Comparison of ENCODE assay signal across 7 cellular contexts in the genomic region with DNA sequence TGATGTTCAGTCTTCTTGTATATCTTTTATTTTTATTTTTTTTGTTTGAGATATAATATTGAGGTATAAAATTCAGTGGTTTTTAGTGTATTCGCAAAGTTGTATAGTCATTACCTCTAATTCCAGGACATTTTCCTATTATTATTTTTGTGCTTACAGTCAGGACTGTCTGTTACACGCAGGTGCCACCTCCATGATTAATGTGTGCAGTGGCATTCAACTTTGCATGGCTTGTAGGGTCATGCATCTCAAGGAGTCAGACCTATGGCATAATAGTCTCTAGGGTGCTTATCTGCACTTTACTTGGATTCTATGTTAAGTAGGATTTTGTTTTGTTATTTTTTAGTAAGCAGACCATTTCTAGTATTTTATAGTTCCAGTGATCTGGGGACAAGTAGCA. TPM values are rescaled to one million over a fixed set of nuclear protein-coding genes. Genes with fewer than 3 reads are reported as not detected.
DNase-seq lines count a peak whose midpoint lies in the region; FAIRE-seq and TF ChIP-seq lines count a peak whose summit lies in the region.

No MANE protein-coding gene starts in this region.

- H3K27me3 ChIP-seq in hepatocyte (no peaks in the 10 kb centered on the region), small intestine (ENCODE audit: control insufficient read depth in 2 of 2, insufficient read depth in 2 of 2, low read length in 2 of 2) (no peaks in the 10 kb centered on the region)

- no peaks in the 10 kb centered on the region for H3K9me2 ChIP-seq in hepatocyte (replicated peaks; ENCODE audit: insufficient read depth)

- WGBS in hepatocyte (ENCODE audit: low lambda C conversion rate, missing lambda C conversion rate): 77% methylated on average over 2 of the region's 2 CpGs
- WGBS in small intestine, 3 donors: 19 to 43% (median 25%) methylated on average over 2 of the region's 2 CpGs

- TF ChIP-seq CTCF in HFF-Myc (IDR thresholded peaks at IDR 0.05; ENCODE audit: low read depth, low read length, missing control alignments) (no peak), WI38 (IDR thresholded peaks at IDR 0.05; ENCODE audit: low read depth, low read length) (no peak), hepatocyte (IDR thresholded peaks at IDR 0.05; ENCODE audit: poor library complexity) (no peak)

- peak overlapping the region; percentile 96 for H3K27ac ChIP-seq in hepatocyte
- no peak overlapping the region for H3K27ac ChIP-seq in small intestine (ENCODE audit: low read depth in 1 of 2, low read length in 1 of 2)

- peak overlapping the region; percentile 86 for H3K4me2 ChIP-seq in hepatocyte

- DNase-seq in HFF-Myc (ENCODE audit: extremely low read depth, low read depth) (no peak), hepatocyte (ENCODE audit: low spot score) (no peak), small intestine (peak; percentile 27), CD1c-positive myeloid dendritic cell (ENCODE audit: extremely low spot score) (no peak), C1 segment of cervical spinal cord (lab: John Stamatoyannopoulos, UW) (no peak), GOT3 (lab: John Stamatoyannopoulos, UW) (no peak)

- no peaks in the 10 kb centered on the region for H4K20me1 ChIP-seq in hepatocyte (ENCODE audit: insufficient read depth, poor library complexity, severe bottlenecking)

- H2AFZ ChIP-seq in hepatocyte: peak overlapping the region; percentile 74

- H3K79me2 ChIP-seq in hepatocyte: peaks cover 28% of the 10 kb centered on the region

- H3K9me3 ChIP-seq in hepatocyte (ENCODE audit: low read depth) (no peaks in the 10 kb centered on the region), small intestine (ENCODE audit: control insufficient read depth, low read depth) (no peaks in the 10 kb centered on the region)

- H3K4me3 ChIP-seq in HFF-Myc (replicated peaks; ENCODE audit: low read depth, low read length): peak overlapping the region; percentile 63
- H3K4me3 ChIP-seq in WI38 (ENCODE audit: low read depth, low read length): peak overlapping the region; percentile 97
- peak overlapping the region; percentile 79 for H3K4me3 ChIP-seq in hepatocyte
- peak overlapping the region in 1 of 2 donors; percentile 88 for H3K4me3 ChIP-seq in small intestine (ENCODE audit: low read depth in 1 of 2, low read length in 2 of 2)

- H3K36me3 ChIP-seq in hepatocyte (replicated peaks; ENCODE audit: insufficient read depth, low read depth) (no peaks in the 10 kb centered on the region), small intestine (ENCODE audit: control insufficient read depth in 2 of 2, insufficient read depth in 2 of 2, low read length in 2 of 2) (peaks cover 5% of the 10 kb centered on the region in 2 donors)

- H3K4me1 ChIP-seq in hepatocyte (ENCODE audit: insufficient read depth): peaks cover 8% of the 10 kb centered on the region
- H3K4me1 ChIP-seq in small intestine (ENCODE audit: control insufficient read depth in 2 of 2, insufficient read depth in 1 of 2, low read depth in 1 of 2, low read length in 1 of 2): peaks cover 0 to 6% of the 10 kb centered on the region in 2 donors

- FAIRE-seq in small intestine (lab: Jason Lieb, UNC): no peak

RNA-seq across cellular contexts. Expression of gene CTR9, which starts 1.0 kb away (rescaled TPM):
- total RNA-seq in hepatocyte: 28.0 and 29.1 TPM in 2 replicates
- 23.6 and 24.4 TPM in 2 replicates for polyA plus RNA-seq in hepatocyte
- 10 to 100 TPM; 14.1 to 16.6 (median 16.3) TPM for polyA plus RNA-seq in small intestine

RNA-seq across cellular contexts. Expression of gene EIF4G2, which starts 56.7 kb away (rescaled TPM):
- total RNA-seq in hepatocyte: 605 and 638 TPM in 2 replicates
- polyA plus RNA-seq in hepatocyte (452 and 503 TPM in 2 replicates), small intestine (100 to 1,000 TPM; 208 to 272 (median 218) TPM)

RNA-seq across cellular contexts. Expression of gene IRAG1, which starts 58.5 kb away (rescaled TPM):
- 5.7 and 7.1 TPM in 2 replicates for total RNA-seq in hepatocyte
- 3.1 and 3.2 TPM in 2 replicates for polyA plus RNA-seq in hepatocyte
- polyA plus RNA-seq in small intestine: 1 to 10 TPM in 2 of 3 donors, under 1 TPM in 1; 0.45 to 9.0 (median 1.6) TPM
